ENCODE assay signal across 7 cellular contexts in genomic region chr16:15144781-15145417, GRCh38. TPM values are rescaled to one million over a fixed set of nuclear protein-coding genes. Genes with fewer than 3 reads are reported as not detected.
DNase-seq lines count a peak whose midpoint lies in the region; ATAC-seq and TF ChIP-seq lines count a peak whose summit lies in the region.
"Not testable (repeated sequence)": the region's sequence is repeated elsewhere in the genome, so short reads cannot be mapped to it uniquely, and the experiment has no call there.

No MANE protein-coding gene starts in this region.

- peak; percentile 38 for DNase-seq in activated CD8-positive, alpha-beta memory T cell treated with anti-CD3 and anti-CD28 coated beads, Interleukin-2, amount 10 ng/mL, durations not matched to agents 7 days and 5 days
- DNase-seq in dorsolateral prefrontal cortex, result peak in 4 of 10 donors; percentile 25 to 53 (median 42)
- DNase-seq in heart left ventricle, lower lobe of right lung: not testable (repeated sequence)
- peak; percentile 82 for DNase-seq in osteocyte (ENCODE audit: extremely low spot score, unreplicated experiment)

- CTCF ChIA-PET in activated CD8-positive, alpha-beta memory T cell treated with anti-CD3 and anti-CD28 coated beads, Interleukin-2, amount 10 ng/mL, durations not matched to agents 7 days and 5 days (lab: Charles Lee), result not testable (repeated sequence)

- WGBS in heart left ventricle, 4 donors, result 45 to 64% (median 54%) methylated on average over 7 to 20 of the region's 20 CpGs

- intact Hi-C loops in dorsolateral prefrontal cortex (cut with DNase I); heart left ventricle (cut with DNase I); lower lobe of right lung (cut with DNase I): not testable (repeated sequence)

- H3K27me3 ChIP-seq in HUES48 (ENCODE audit: control insufficient read depth, insufficient read depth, low read length); dorsolateral prefrontal cortex; heart left ventricle; lower lobe of right lung (ENCODE audit: low read depth); stomach smooth muscle (ENCODE audit: control insufficient read depth in 1 of 2, insufficient read depth in 2 of 2, low read length in 2 of 2): not testable (repeated sequence)

- not testable (repeated sequence) for H3K27me3 Mint-ChIP-seq in activated CD8-positive, alpha-beta memory T cell treated with anti-CD3 and anti-CD28 coated beads, Interleukin-2, amount 10 ng/mL, durations not matched to agents 7 days and 5 days; osteocyte (ENCODE audit: unreplicated experiment)

- H3K27ac ChIP-seq in HUES48 (ENCODE audit: low read depth, low read length) (peak overlapping the region; percentile 76), dorsolateral prefrontal cortex (peak overlapping the region in 58 of 59 donors; percentile 71 to 94 (median 88)), heart left ventricle (peak overlapping the region; percentile 40 to 94 (median 87)), lower lobe of right lung (peak overlapping the region; percentile 63), stomach smooth muscle (ENCODE audit: low read length) (peak overlapping the region; percentile 94)

- H3K4me3 ChIP-seq in HUES48 (ENCODE audit: low read depth, low read length), result not testable (repeated sequence)
- H3K4me3 ChIP-seq in dorsolateral prefrontal cortex (peak overlapping the region in 41 of 59 donors; percentile 1 to 53 (median 27)), heart left ventricle (peak overlapping the region in 8 of 12 donors; percentile 32 to 53 (median 42)), lower lobe of right lung (peak overlapping the region; percentile 20), stomach smooth muscle (ENCODE audit: low read length in 2 of 2) (peak overlapping the region; percentile 35 to 62)

- not testable (repeated sequence) for TF ChIP-seq POLR2A in heart left ventricle (IDR thresholded peaks at IDR 0.05)

- H3K9ac ChIP-seq in HUES48 (ENCODE audit: low read depth, low read length) (peak overlapping the region; percentile 44; the same call in 1 of the 2 replicates), stomach smooth muscle (ENCODE audit: low read length in 2 of 2) (peak overlapping the region; percentile 47 to 62)

- TF ChIP-seq CTCF in dorsolateral prefrontal cortex (IDR thresholded peaks at IDR 0.05 in 54 of 56, conservative IDR thresholded peaks at IDR 0.05 in 2 of 56; ENCODE audit: low read depth in 1 of 56, partially characterized antibody in 56 of 56) (peak in 11 of 56 donors; percentile 6 to 37 (median 19)), heart left ventricle (IDR thresholded peaks at IDR 0.05) (peak in 2 of 12 donors; percentile 11 to 17)
- not testable (repeated sequence) for TF ChIP-seq CTCF in lower lobe of right lung (IDR thresholded peaks at IDR 0.05); osteocyte (IDR thresholded peaks at IDR 0.05)

- H3K36me3 Mint-ChIP-seq in activated CD8-positive, alpha-beta memory T cell treated with anti-CD3 and anti-CD28 coated beads, Interleukin-2, amount 10 ng/mL, durations not matched to agents 7 days and 5 days; osteocyte (ENCODE audit: unreplicated experiment): not testable (repeated sequence)

- H3K4me3 Mint-ChIP-seq in activated CD8-positive, alpha-beta memory T cell treated with anti-CD3 and anti-CD28 coated beads, Interleukin-2, amount 10 ng/mL, durations not matched to agents 7 days and 5 days, result not testable (repeated sequence)
- H3K4me3 Mint-ChIP-seq in osteocyte (ENCODE audit: unreplicated experiment), result peak overlapping the region; percentile 55

- H3K27ac Mint-ChIP-seq in activated CD8-positive, alpha-beta memory T cell treated with anti-CD3 and anti-CD28 coated beads, Interleukin-2, amount 10 ng/mL, durations not matched to agents 7 days and 5 days, result not testable (repeated sequence)
- H3K27ac Mint-ChIP-seq in osteocyte (ENCODE audit: unreplicated experiment), result peak overlapping the region; percentile 90

- not testable (repeated sequence) for H3K9me3 ChIP-seq in HUES48 (ENCODE audit: control insufficient read depth, insufficient read depth, low read length); heart left ventricle; lower lobe of right lung; stomach smooth muscle (ENCODE audit: control insufficient read depth in 2 of 2, low read length in 2 of 2)

- not testable (repeated sequence) for H3K4me1 ChIP-seq in HUES48 (ENCODE audit: control insufficient read depth, insufficient read depth, low read length)
- H3K4me1 ChIP-seq in heart left ventricle (peaks cover 0 to 75% (median 37%) of the 10 kb centered on the region in 12 donors), lower lobe of right lung (peaks cover 34% of the 10 kb centered on the region), stomach smooth muscle (ENCODE audit: control insufficient read depth, insufficient read depth, low read length) (peaks cover 72% of the 10 kb centered on the region)

- not testable (repeated sequence) for H3K36me3 ChIP-seq in HUES48 (ENCODE audit: control insufficient read depth, insufficient read depth, low read length); heart left ventricle; lower lobe of right lung; stomach smooth muscle (ENCODE audit: control insufficient read depth in 2 of 2, insufficient read depth in 2 of 2, low read length in 2 of 2)

- not testable (repeated sequence) for H3K9me3 Mint-ChIP-seq in activated CD8-positive, alpha-beta memory T cell treated with anti-CD3 and anti-CD28 coated beads, Interleukin-2, amount 10 ng/mL, durations not matched to agents 7 days and 5 days (ENCODE audit: low read depth); osteocyte (ENCODE audit: unreplicated experiment)

- ATAC-seq in activated CD8-positive, alpha-beta memory T cell treated with anti-CD3 and anti-CD28 coated beads, Interleukin-2, amount 10 ng/mL, durations not matched to agents 7 days and 5 days, result not testable (repeated sequence)
- peak; percentile 35 to 49 (median 46) for ATAC-seq in heart left ventricle
- ATAC-seq in lower lobe of right lung, result peak in 1 of 2 donors; percentile 6

- H3K4me1 Mint-ChIP-seq in activated CD8-positive, alpha-beta memory T cell treated with anti-CD3 and anti-CD28 coated beads, Interleukin-2, amount 10 ng/mL, durations not matched to agents 7 days and 5 days, result not testable (repeated sequence)
- H3K4me1 Mint-ChIP-seq in osteocyte (ENCODE audit: unreplicated experiment), result peaks cover 46% of the 10 kb centered on the region

RNA-seq across cellular contexts. Expression of gene RRN3, which starts 50.8 kb away (rescaled TPM):
- 10 to 100 TPM; 25.5 to 39.4 TPM for total RNA-seq in activated CD8-positive, alpha-beta memory T cell treated with anti-CD3 and anti-CD28 coated beads, Interleukin-2, amount 10 ng/mL, durations not matched to agents 7 days and 5 days
- total RNA-seq in dorsolateral prefrontal cortex (10 to 100 TPM; 19.2 to 37.4 (median 27.2) TPM), heart left ventricle (10 to 100 TPM; 16.4 to 28.5 (median 19.2) TPM), lower lobe of right lung (23.0 TPM), osteocyte (23.8 and 24.2 TPM in 2 replicates)
- 10 to 100 TPM in 1 of 2 donors, 1 to 10 TPM in 1; 7.9 to 17.6 TPM for polyA plus RNA-seq in heart left ventricle
